1 cellular context compared by ENCODE assay signal in genomic region chr11:101863361-101863760, GRCh38.
TF ChIP-seq lines count a peak whose summit lies in the region.

No MANE protein-coding gene starts in this region.

TF ChIP-seq in HepG2, 621 proteins besides CTCF, POLR2A, EP300 and RAD21 (continued from another document):
- TF ChIP-seq, protein P1, sequence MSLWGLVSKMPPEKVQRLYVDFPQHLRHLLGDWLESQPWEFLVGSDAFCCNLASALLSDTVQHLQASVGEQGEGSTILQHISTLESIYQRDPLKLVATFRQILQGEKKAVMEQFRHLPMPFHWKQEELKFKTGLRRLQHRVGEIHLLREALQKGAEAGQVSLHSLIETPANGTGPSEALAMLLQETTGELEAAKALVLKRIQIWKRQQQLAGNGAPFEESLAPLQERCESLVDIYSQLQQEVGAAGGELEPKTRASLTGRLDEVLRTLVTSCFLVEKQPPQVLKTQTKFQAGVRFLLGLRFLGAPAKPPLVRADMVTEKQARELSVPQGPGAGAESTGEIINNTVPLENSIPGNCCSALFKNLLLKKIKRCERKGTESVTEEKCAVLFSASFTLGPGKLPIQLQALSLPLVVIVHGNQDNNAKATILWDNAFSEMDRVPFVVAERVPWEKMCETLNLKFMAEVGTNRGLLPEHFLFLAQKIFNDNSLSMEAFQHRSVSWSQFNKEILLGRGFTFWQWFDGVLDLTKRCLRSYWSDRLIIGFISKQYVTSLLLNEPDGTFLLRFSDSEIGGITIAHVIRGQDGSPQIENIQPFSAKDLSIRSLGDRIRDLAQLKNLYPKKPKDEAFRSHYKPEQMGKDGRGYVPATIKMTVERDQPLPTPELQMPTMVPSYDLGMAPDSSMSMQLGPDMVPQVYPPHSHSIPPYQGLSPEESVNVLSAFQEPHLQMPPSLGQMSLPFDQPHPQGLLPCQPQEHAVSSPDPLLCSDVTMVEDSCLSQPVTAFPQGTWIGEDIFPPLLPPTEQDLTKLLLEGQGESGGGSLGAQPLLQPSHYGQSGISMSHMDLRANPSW (CRISPR knock-in tag; IDR thresholded peaks at IDR 0.05; ENCODE audit: borderline replicate concordance) = no peak
- TF ChIP-seq FOXK2 (IDR thresholded peaks at IDR 0.05) (no peak), ADNP (CRISPR knock-in tag; IDR thresholded peaks at IDR 0.05) (no peak), PHF5A (CRISPR knock-in tag; IDR thresholded peaks at IDR 0.05; ENCODE audit: low read depth, unreplicated experiment) (no peak), MTA1 (CRISPR knock-in tag; IDR thresholded peaks at IDR 0.05; ENCODE audit: borderline replicate concordance) (no peak)
- TF ChIP-seq, protein P2, sequence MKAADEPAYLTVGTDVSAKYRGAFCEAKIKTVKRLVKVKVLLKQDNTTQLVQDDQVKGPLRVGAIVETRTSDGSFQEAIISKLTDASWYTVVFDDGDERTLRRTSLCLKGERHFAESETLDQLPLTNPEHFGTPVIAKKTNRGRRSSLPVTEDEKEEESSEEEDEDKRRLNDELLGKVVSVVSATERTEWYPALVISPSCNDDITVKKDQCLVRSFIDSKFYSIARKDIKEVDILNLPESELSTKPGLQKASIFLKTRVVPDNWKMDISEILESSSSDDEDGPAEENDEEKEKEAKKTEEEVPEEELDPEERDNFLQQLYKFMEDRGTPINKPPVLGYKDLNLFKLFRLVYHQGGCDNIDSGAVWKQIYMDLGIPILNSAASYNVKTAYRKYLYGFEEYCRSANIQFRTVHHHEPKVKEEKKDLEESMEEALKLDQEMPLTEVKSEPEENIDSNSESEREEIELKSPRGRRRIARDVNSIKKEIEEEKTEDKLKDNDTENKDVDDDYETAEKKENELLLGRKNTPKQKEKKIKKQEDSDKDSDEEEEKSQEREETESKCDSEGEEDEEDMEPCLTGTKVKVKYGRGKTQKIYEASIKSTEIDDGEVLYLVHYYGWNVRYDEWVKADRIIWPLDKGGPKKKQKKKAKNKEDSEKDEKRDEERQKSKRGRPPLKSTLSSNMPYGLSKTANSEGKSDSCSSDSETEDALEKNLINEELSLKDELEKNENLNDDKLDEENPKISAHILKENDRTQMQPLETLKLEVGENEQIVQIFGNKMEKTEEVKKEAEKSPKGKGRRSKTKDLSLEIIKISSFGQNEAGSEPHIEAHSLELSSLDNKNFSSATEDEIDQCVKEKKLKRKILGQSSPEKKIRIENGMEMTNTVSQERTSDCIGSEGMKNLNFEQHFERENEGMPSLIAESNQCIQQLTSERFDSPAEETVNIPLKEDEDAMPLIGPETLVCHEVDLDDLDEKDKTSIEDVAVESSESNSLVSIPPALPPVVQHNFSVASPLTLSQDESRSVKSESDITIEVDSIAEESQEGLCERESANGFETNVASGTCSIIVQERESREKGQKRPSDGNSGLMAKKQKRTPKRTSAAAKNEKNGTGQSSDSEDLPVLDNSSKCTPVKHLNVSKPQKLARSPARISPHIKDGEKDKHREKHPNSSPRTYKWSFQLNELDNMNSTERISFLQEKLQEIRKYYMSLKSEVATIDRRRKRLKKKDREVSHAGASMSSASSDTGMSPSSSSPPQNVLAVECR (CRISPR knock-in tag; IDR thresholded peaks at IDR 0.05; ENCODE audit: borderline replicate concordance) = no peak
- TF ChIP-seq, protein P3, sequence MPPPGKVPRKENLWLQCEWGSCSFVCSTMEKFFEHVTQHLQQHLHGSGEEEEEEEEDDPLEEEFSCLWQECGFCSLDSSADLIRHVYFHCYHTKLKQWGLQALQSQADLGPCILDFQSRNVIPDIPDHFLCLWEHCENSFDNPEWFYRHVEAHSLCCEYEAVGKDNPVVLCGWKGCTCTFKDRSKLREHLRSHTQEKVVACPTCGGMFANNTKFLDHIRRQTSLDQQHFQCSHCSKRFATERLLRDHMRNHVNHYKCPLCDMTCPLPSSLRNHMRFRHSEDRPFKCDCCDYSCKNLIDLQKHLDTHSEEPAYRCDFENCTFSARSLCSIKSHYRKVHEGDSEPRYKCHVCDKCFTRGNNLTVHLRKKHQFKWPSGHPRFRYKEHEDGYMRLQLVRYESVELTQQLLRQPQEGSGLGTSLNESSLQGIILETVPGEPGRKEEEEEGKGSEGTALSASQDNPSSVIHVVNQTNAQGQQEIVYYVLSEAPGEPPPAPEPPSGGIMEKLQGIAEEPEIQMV (CRISPR knock-in tag; IDR thresholded peaks at IDR 0.05; ENCODE audit: low read depth) = no peak
TF ChIP-seq in HepG2: peak in this region for 0.
